Comparison of ENCODE assay signal across 8 cellular contexts in genomic region chr4:85681194-85681803, GRCh38.
DNase-seq lines count a peak whose midpoint lies in the region; ATAC-seq, FAIRE-seq and TF ChIP-seq lines count a peak whose summit lies in the region.

No MANE protein-coding gene starts in this region.

- no peaks in the 10 kb centered on the region for H3K27me3 ChIP-seq in BLaER1 treated with 17β-estradiol and CSF1 and Interleukin-3, amounts not matched to agents 10 nM and 100 nM
- H3K27me3 ChIP-seq in KMS-11 (ENCODE audit: insufficient read depth, low read depth) (no peaks in the 10 kb centered on the region), bronchial epithelial cell (ENCODE audit: control insufficient read depth, insufficient read depth, low read length) (no peaks in the 10 kb centered on the region), muscle layer of duodenum (ENCODE audit: low read depth, low read length) (no peaks in the 10 kb centered on the region)

- H3K36me3 ChIP-seq in BLaER1 treated with 17β-estradiol and CSF1 and Interleukin-3, amounts not matched to agents 10 nM and 100 nM = no peaks in the 10 kb centered on the region
- H3K36me3 ChIP-seq in KMS-11 (ENCODE audit: insufficient read depth) (no peaks in the 10 kb centered on the region), bronchial epithelial cell (ENCODE audit: control insufficient read depth, insufficient read depth, low read length) (no peaks in the 10 kb centered on the region), muscle layer of duodenum (ENCODE audit: control insufficient read depth in 1 of 2, insufficient read depth in 2 of 2, low read length in 2 of 2) (no peaks in the 10 kb centered on the region)

- peaks cover 0 to 67% (median 2%) of the 10 kb centered on the region in 10 experiments; a peak in 11 of 20 replicates for H3K4me1 ChIP-seq in BLaER1 treated with 17β-estradiol and CSF1 and Interleukin-3, amounts not matched to agents 10 nM and 100 nM
- H3K4me1 ChIP-seq in KMS-11 (ENCODE audit: low read depth, poor library complexity, severe bottlenecking) (peaks cover 27% of the 10 kb centered on the region), muscle layer of duodenum (ENCODE audit: control insufficient read depth in 1 of 2, insufficient read depth in 2 of 2, low read length in 2 of 2) (peaks cover 0 to 11% of the 10 kb centered on the region in 2 donors)

- H3K27ac ChIP-seq in BLaER1 treated with 17β-estradiol and CSF1 and Interleukin-3, amounts not matched to agents 10 nM and 100 nM = peak overlapping the region in 6 of 11 experiments; percentile 2 to 98 (median 78); a peak in 9 of 22 replicates
- H3K27ac ChIP-seq in KMS-11 (peak overlapping the region; percentile 10; the same call in 1 of the 2 replicates), muscle layer of duodenum (ENCODE audit: low read length) (peak overlapping the region; percentile 2)

- ATAC-seq in GM21723 (IDR thresholded peaks at IDR 0.05; ENCODE audit: unreplicated experiment) (no peak), HG03571 (IDR thresholded peaks at IDR 0.05; ENCODE audit: unreplicated experiment) (no peak), HG02973 (IDR thresholded peaks at IDR 0.05; ENCODE audit: unreplicated experiment) (no peak)

- H3K9ac ChIP-seq in BLaER1 treated with 17β-estradiol and CSF1 and Interleukin-3, amounts not matched to agents 10 nM and 100 nM = peak overlapping the region in 3 of 11 experiments; percentile 59 to 84 (median 73); a peak in 4 of 22 replicates
- H3K9ac ChIP-seq in KMS-11 = no peak overlapping the region

- no peak overlapping the region for H3K4me3 ChIP-seq in BLaER1 treated with 17β-estradiol and CSF1 and Interleukin-3, amounts not matched to agents 10 nM and 100 nM
- no peak overlapping the region for H3K4me3 ChIP-seq in KMS-11 (IDR thresholded peaks at IDR 0.05; ENCODE audit: insufficient read depth, low read depth, low read length)
- no peak overlapping the region for H3K4me3 ChIP-seq in bronchial epithelial cell (ENCODE audit: low read depth, low read length)
- no peak overlapping the region for H3K4me3 ChIP-seq in muscle layer of duodenum (ENCODE audit: low read depth in 1 of 2, low read length in 2 of 2)

- peak; percentile 10 for DNase-seq in bronchial epithelial cell (ENCODE audit: low read depth)
- no peak for DNase-seq in T-helper 2 cell

- FAIRE-seq in bronchial epithelial cell (lab: Jason Lieb, UNC) = no peak

- TF ChIP-seq CTCF in KMS-11 (conservative IDR thresholded peaks at IDR 0.05; ENCODE audit: low read depth, low read length) (no peak), bronchial epithelial cell (IDR thresholded peaks at IDR 0.05; ENCODE audit: insufficient read depth, low read length, severe bottlenecking) (no peak)

- peak overlapping the region in 4 of 11 experiments; percentile 38 to 79 (median 68); a peak in 7 of 22 replicates for H3K4me2 ChIP-seq in BLaER1 treated with 17β-estradiol and CSF1 and Interleukin-3, amounts not matched to agents 10 nM and 100 nM
- H3K4me2 ChIP-seq in KMS-11 = peak overlapping the region; percentile 14; the same call in 1 of the 2 replicates

- 0 out of 2 replicates have a peak overlapping the region, but pooled peaks have one; percentile 24 for H2AFZ ChIP-seq in KMS-11 (ENCODE audit: low read depth)

- no peaks in the 10 kb centered on the region for H4K20me1 ChIP-seq in BLaER1 treated with 17β-estradiol and CSF1 and Interleukin-3, amounts not matched to agents 10 nM and 100 nM
- no peaks in the 10 kb centered on the region for H4K20me1 ChIP-seq in KMS-11 (ENCODE audit: insufficient read depth)

- no peaks in the 10 kb centered on the region for H3K9me3 ChIP-seq in BLaER1 treated with 17β-estradiol and CSF1 and Interleukin-3, amounts not matched to agents 10 nM and 100 nM (replicated peaks in 1 of 11)
- H3K9me3 ChIP-seq in muscle layer of duodenum (ENCODE audit: control insufficient read depth in 1 of 2, low read length in 2 of 2) = no peaks in the 10 kb centered on the region

- no peaks in the 10 kb centered on the region for H3K79me2 ChIP-seq in KMS-11 (ENCODE audit: insufficient read depth, low read depth)

Comparison
In these comparisons a context has a peak if more than half of its experiments do, and no peak if none do; other contexts are left out.
1. H3K27ac ChIP-seq: peak in every context shown above with its lines; median percentile 78 in BLaER1 treated with 17β-estradiol and CSF1 and Interleukin-3, amounts not matched to agents 10 nM and 100 nM; 10 in KMS-11; 2 in muscle layer of duodenum.